Comparison of ENCODE assay signal across 8 cellular contexts in genomic region chr19:49488046-49488862, GRCh38. TPM values are rescaled to one million over a fixed set of nuclear protein-coding genes. Genes with fewer than 3 reads are reported as not detected.
DNase-seq lines count a peak whose midpoint lies in the region; ATAC-seq and TF ChIP-seq lines count a peak whose summit lies in the region.

No MANE protein-coding gene starts in this region.

- TF ChIP-seq CTCF in kidney epithelial cell (IDR thresholded peaks at IDR 0.05; ENCODE audit: insufficient read depth, low read length, poor library complexity, severe bottlenecking) = no peak
- TF ChIP-seq CTCF in thyroid gland (IDR thresholded peaks at IDR 0.05) = no peak

- H3K27me3 ChIP-seq in kidney epithelial cell (ENCODE audit: control insufficient read depth, insufficient read depth, low read length) = no peaks in the 10 kb centered on the region
- no peaks in the 10 kb centered on the region for H3K27me3 ChIP-seq in thyroid gland

- intact Hi-C loops in thyroid gland (cut with DNase I) = no loop called here

- H3K4me3 ChIP-seq in kidney epithelial cell (ENCODE audit: low read depth, low read length) (peak overlapping the region; percentile 81), thyroid gland (replicated peaks in 1 of 3) (peak overlapping the region; percentile 75 to 85 (median 78))

- ATAC-seq in HG03571 (IDR thresholded peaks at IDR 0.05; ENCODE audit: unreplicated experiment) (no peak), HG02970 (IDR thresholded peaks at IDR 0.05; ENCODE audit: low FRiP score, unreplicated experiment) (no peak)

- 1 to 2% methylated on average over 21 to 24 of the region's 26 CpGs for WGBS in thyroid gland, 2 donors

- TF ChIP-seq POLR2A in thyroid gland (IDR thresholded peaks at IDR 0.05) = no peak

- peaks cover 11% of the 10 kb centered on the region for H3K36me3 ChIP-seq in kidney epithelial cell (ENCODE audit: control insufficient read depth, insufficient read depth, low read length)
- H3K36me3 ChIP-seq in thyroid gland = peaks cover 37 to 39% of the 10 kb centered on the region in 2 donors

- no peaks in the 10 kb centered on the region for H3K9me3 ChIP-seq in thyroid gland

- peaks cover 18 to 20% of the 10 kb centered on the region in 2 donors for H3K4me1 ChIP-seq in thyroid gland

- peak; percentile 88 for DNase-seq in activated CD8-positive, alpha-beta memory T cell treated with anti-CD3 and anti-CD28 coated beads for 24 hours
- no peak for DNase-seq in activated CD8-positive, alpha-beta memory T cell treated with anti-CD3 and anti-CD28 coated beads, Interleukin-2, amount 50 U/mL, for 4 hours
- DNase-seq in activated naive CD4-positive, alpha-beta T cell treated with anti-CD3 and anti-CD28 coated beads, Interleukin-2, amount 50 U/mL, for 16 hours = peak; percentile 44
- DNase-seq in kidney epithelial cell (ENCODE audit: low read depth) = no peak
- no peak for DNase-seq in thyroid gland
- no peak for DNase-seq in DMS79 treated with DMSO at 0.1 percent for 48 hours (lab: John Stamatoyannopoulos, UW)

- peak overlapping the region; percentile 57 to 89 (median 87) for H3K27ac ChIP-seq in thyroid gland

RNA-seq across cellular contexts. Expression of gene RPL13A, which starts 0.8 kb away (rescaled TPM):
- total RNA-seq in kidney epithelial cell (2,967 and 3,596 TPM in 2 replicates), thyroid gland (1,000 to 10,000 TPM; 1,542 to 2,853 (median 2,123) TPM)

RNA-seq across cellular contexts. Expression of gene RPS11, which starts 8.0 kb away (rescaled TPM):
- total RNA-seq in kidney epithelial cell (3,617 and 3,738 TPM in 2 replicates), thyroid gland (1,000 to 10,000 TPM; 1,543 to 4,390 (median 2,518) TPM)

RNA-seq across cellular contexts. Expression of gene FLT3LG, which starts 14.2 kb away (rescaled TPM):
- 2.3 and 3.0 TPM in 2 replicates for total RNA-seq in kidney epithelial cell
- 1 to 10 TPM; 2.8 to 7.3 (median 6.3) TPM for total RNA-seq in thyroid gland

RNA-seq across cellular contexts. Expression of gene FCGRT, which starts 24.2 kb away (rescaled TPM):
- 66.7 and 80.2 TPM in 2 replicates for total RNA-seq in kidney epithelial cell
- 100 to 1,000 TPM; 149 to 248 (median 180) TPM for total RNA-seq in thyroid gland

RNA-seq across cellular contexts. Expression of gene ALDH16A1, which starts 35.2 kb away (rescaled TPM):
- total RNA-seq in kidney epithelial cell (21.8 and 32.9 TPM in 2 replicates), thyroid gland (10 to 100 TPM; 32.5 to 39.5 (median 34.2) TPM)

Comparison
In these comparisons a context has a peak if more than half of its experiments do, and no peak if none do; other contexts are left out.
1. DNase-seq: peak in activated CD8-positive, alpha-beta memory T cell treated with anti-CD3 and anti-CD28 coated beads for 24 hours (single experiment) and activated naive CD4-positive, alpha-beta T cell treated with anti-CD3 and anti-CD28 coated beads, Interleukin-2, amount 50 U/mL, for 16 hours (single experiment); none in activated CD8-positive, alpha-beta memory T cell treated with anti-CD3 and anti-CD28 coated beads, Interleukin-2, amount 50 U/mL, for 4 hours (single experiment), kidney epithelial cell (single experiment), thyroid gland (0 of 2) and DMS79 treated with DMSO at 0.1 percent for 48 hours (single experiment).